In genomic region chr2:48017136-48017535, GRCh38 we compare ENCODE assay signal across 5 cellular contexts.
"Had no signal": no experiment of that assay in that cellular context is flagged by ENCODE, and none has a peak within 500 bp of the region (broad histone marks: within the 10 kb centered on the region; RNA-seq: fewer than 3 reads in every experiment).

No MANE protein-coding gene starts in this region.

- H3K4me3 ChIP-seq: GM23248 had no signal

- FAIRE-seq: H54, HTR-8/SVneo had no signal

- H2AFZ ChIP-seq: GM23248 had no signal

- H3K9ac ChIP-seq: GM23248 had no signal

- H3K27ac ChIP-seq: GM23248 had no signal

- DNase-seq: GM23248, HCEC 1CT, KBM-7 had no signal
